ENCODE assay signal across 20 cellular contexts in the genomic region with DNA sequence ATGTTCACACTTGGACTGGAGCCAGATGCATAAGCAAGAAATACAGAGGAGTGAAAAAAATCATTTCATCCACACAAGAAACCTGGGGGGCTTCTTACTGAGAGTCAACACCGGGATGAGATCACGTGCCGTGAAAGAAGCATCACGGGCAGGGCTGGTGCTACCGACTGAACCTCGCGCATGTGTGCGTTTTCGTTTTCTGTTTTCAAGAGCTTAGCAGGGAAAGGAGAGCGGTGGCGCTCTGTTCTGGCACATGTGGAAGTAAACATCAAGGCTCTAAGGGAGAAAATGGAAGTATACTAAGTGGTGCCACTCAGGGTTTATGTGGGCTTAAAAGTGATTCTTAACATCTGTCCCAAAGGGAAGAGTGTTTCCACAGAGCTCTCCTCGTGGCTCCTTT. TPM values are rescaled to one million over a fixed set of nuclear protein-coding genes. Genes with fewer than 3 reads are reported as not detected.
DNase-seq lines count a peak whose midpoint lies in the region; ATAC-seq and TF ChIP-seq lines count a peak whose summit lies in the region.
"Had no signal": no experiment of that assay in that cellular context is flagged by ENCODE, and none has a peak within 500 bp of the region (broad histone marks: within the 10 kb centered on the region; RNA-seq: fewer than 3 reads in every experiment).

No MANE protein-coding gene starts in this region.

- no peak overlapping the region for H2BK12ac ChIP-seq in trophoblast cell (ENCODE audit: low read length)

- H2AFZ ChIP-seq in trophoblast cell (ENCODE audit: insufficient read depth, low read length, poor library complexity) = no peak overlapping the region

- H3K9ac ChIP-seq in trophoblast cell (ENCODE audit: low read length) = no peak overlapping the region

- H3K36me3 Mint-ChIP-seq in activated naive CD8-positive, alpha-beta T cell treated with anti-CD3 and anti-CD28 coated beads, Interleukin-2, amount 10 ng/mL, durations not matched to agents 7 days and 5 days = peaks cover 6% of the 10 kb centered on the region
- peaks cover 26% of the 10 kb centered on the region for H3K36me3 Mint-ChIP-seq in activated naive CD8-positive, alpha-beta T cell treated with anti-CD3 and anti-CD28 coated beads for 36 hours
- peaks cover 27% of the 10 kb centered on the region for H3K36me3 Mint-ChIP-seq in endothelial cell (ENCODE audit: low read depth, unreplicated experiment)

- H2AK5ac ChIP-seq in trophoblast cell (ENCODE audit: low read length) = no peak overlapping the region

- peak overlapping the region; percentile 30 for H3K27ac Mint-ChIP-seq in activated naive CD8-positive, alpha-beta T cell treated with anti-CD3 and anti-CD28 coated beads, Interleukin-2, amount 10 ng/mL, durations not matched to agents 7 days and 5 days
- H3K27ac Mint-ChIP-seq in activated naive CD8-positive, alpha-beta T cell treated with anti-CD3 and anti-CD28 coated beads for 36 hours = no peak overlapping the region
- peak overlapping the region; percentile 33 for H3K27ac Mint-ChIP-seq in endothelial cell (ENCODE audit: unreplicated experiment)
- H3K27ac Mint-ChIP-seq: T-helper 2 cell treated with Interferon-gamma antibody and Interleukin-4, amounts not matched to agents 5 μg/mL and 100 μg/mL, for 36 hours had no signal

- H3K9me3 ChIP-seq in trophoblast cell (ENCODE audit: insufficient read depth, low read depth, low read length) (no peaks in the 10 kb centered on the region), upper lobe of right lung (no peaks in the 10 kb centered on the region)
- H3K9me3 ChIP-seq: upper lobe of left lung had no signal

- intact Hi-C loops in upper lobe of right lung (cut with DNase I) = no loop called here

- H3K23ac ChIP-seq in trophoblast cell (ENCODE audit: low read length) = no peak overlapping the region

- POLR2A ChIA-PET in activated naive CD8-positive, alpha-beta T cell treated with anti-CD3 and anti-CD28 coated beads, Interleukin-2, amount 10 ng/mL, durations not matched to agents 7 days and 5 days (lab: Charles Lee) = no interaction called here

- H2BK5ac ChIP-seq in trophoblast cell (ENCODE audit: low read depth, low read length, poor library complexity) = no peak overlapping the region

- peaks cover 16% of the 10 kb centered on the region for H3K79me2 ChIP-seq in trophoblast cell (ENCODE audit: control insufficient read depth, insufficient read depth, low read length, poor library complexity)

- H3K27me3 ChIP-seq in trophoblast cell (ENCODE audit: insufficient read depth, low read length) = no peaks in the 10 kb centered on the region
- H3K27me3 ChIP-seq in upper lobe of right lung = no peaks in the 10 kb centered on the region
- H3K27me3 ChIP-seq: upper lobe of left lung had no signal

- H3K4me3 Mint-ChIP-seq in activated naive CD8-positive, alpha-beta T cell treated with anti-CD3 and anti-CD28 coated beads, Interleukin-2, amount 10 ng/mL, durations not matched to agents 7 days and 5 days = no peak overlapping the region
- H3K4me3 Mint-ChIP-seq in activated naive CD8-positive, alpha-beta T cell treated with anti-CD3 and anti-CD28 coated beads for 36 hours = no peak overlapping the region
- H3K4me3 Mint-ChIP-seq in endothelial cell (ENCODE audit: unreplicated experiment) = peak overlapping the region; percentile 54
- H3K4me3 Mint-ChIP-seq: activated naive CD8-positive, alpha-beta T cell; memory B cell; T-helper 2 cell treated with Interferon-gamma antibody and Interleukin-4, amounts not matched to agents 5 μg/mL and 100 μg/mL, for 36 hours had no signal

- H3K9me3 Mint-ChIP-seq in activated naive CD8-positive, alpha-beta T cell treated with anti-CD3 and anti-CD28 coated beads, Interleukin-2, amount 10 ng/mL, durations not matched to agents 7 days and 5 days = no peaks in the 10 kb centered on the region
- no peaks in the 10 kb centered on the region for H3K9me3 Mint-ChIP-seq in activated naive CD8-positive, alpha-beta T cell treated with anti-CD3 and anti-CD28 coated beads for 36 hours
- no peaks in the 10 kb centered on the region for H3K9me3 Mint-ChIP-seq in endothelial cell (ENCODE audit: unreplicated experiment)
- H3K9me3 Mint-ChIP-seq: CD8-positive, alpha-beta memory T cell; memory B cell; T-helper 2 cell treated with Interferon-gamma antibody and Interleukin-4, amounts not matched to agents 5 μg/mL and 100 μg/mL, for 36 hours had no signal

- H3K4me1 ChIP-seq in trophoblast cell (ENCODE audit: control insufficient read depth in 1 of 2, insufficient read depth in 2 of 2, low read length in 2 of 2) (peaks cover 27 to 40% of the 10 kb centered on the region in 2 experiments), upper lobe of right lung (peaks cover 55% of the 10 kb centered on the region)

- no peak overlapping the region for H4K91ac ChIP-seq in trophoblast cell (ENCODE audit: low read depth, low read length)

- WGBS in trophoblast cell (ENCODE audit: extremely low coverage, insufficient coverage, insufficient read length) = no CpG with 5 or more reads among the region's 12 CpGs

- peak overlapping the region; percentile 49 for H3K4ac ChIP-seq in trophoblast cell (ENCODE audit: low read depth, low read length)

- H4K8ac ChIP-seq in trophoblast cell (ENCODE audit: low read depth, low read length) = no peak overlapping the region

- no peak for DNase-seq in activated naive CD8-positive, alpha-beta T cell treated with anti-CD3 and anti-CD28 coated beads, Interleukin-2, amount 10 ng/mL, durations not matched to agents 7 days and 5 days
- DNase-seq in activated naive CD8-positive, alpha-beta T cell treated with anti-CD3 and anti-CD28 coated beads for 36 hours = no peak
- DNase-seq in endothelial cell (ENCODE audit: low spot score) (no peak), trophoblast cell (no peak), upper lobe of right lung (no peak)
- no peak for DNase-seq in stimulated activated CD4-positive, alpha-beta T cell treated with anti-CD3 and anti-CD28 coated beads, Interleukin-15, amount 100 ng/mL, for 24 hours
- DNase-seq: activated CD8-positive, alpha-beta memory T cell treated with anti-CD3 and anti-CD28 coated beads, Interleukin-2, amount 50 U/mL, for 4 hours; CD8-positive, alpha-beta memory T cell; NCI-H2029 treated with DMSO at 0.1 percent for 48 hours; NCI-H524 treated with DMSO at 0.1 percent for 48 hours; nucleus accumbens; stimulated activated CD4-positive, alpha-beta T cell treated with anti-CD3 and anti-CD28 coated beads, Interleukin-4, amount 100 ng/mL, for 4 hours; upper lobe of left lung had no signal

- H3K4me2 ChIP-seq in trophoblast cell (ENCODE audit: low read length) = no peak overlapping the region

- H3K14ac ChIP-seq in trophoblast cell (ENCODE audit: low read length) = no peak overlapping the region

- no peak for ATAC-seq in activated naive CD8-positive, alpha-beta T cell treated with anti-CD3 and anti-CD28 coated beads, Interleukin-2, amount 10 ng/mL, durations not matched to agents 7 days and 5 days (ENCODE audit: low read depth)
- ATAC-seq in upper lobe of right lung = peak; percentile 42
- no peak for ATAC-seq in HG03520 (IDR thresholded peaks at IDR 0.05; ENCODE audit: unreplicated experiment)
- ATAC-seq in GM21529 (IDR thresholded peaks at IDR 0.05; ENCODE audit: unreplicated experiment) = no peak
- ATAC-seq: HepG2, sciatic nerve had no signal

- no peaks in the 10 kb centered on the region for H3K27me3 Mint-ChIP-seq in activated naive CD8-positive, alpha-beta T cell treated with anti-CD3 and anti-CD28 coated beads, Interleukin-2, amount 10 ng/mL, durations not matched to agents 7 days and 5 days
- H3K27me3 Mint-ChIP-seq in activated naive CD8-positive, alpha-beta T cell treated with anti-CD3 and anti-CD28 coated beads for 36 hours = no peaks in the 10 kb centered on the region
- peaks cover 12% of the 10 kb centered on the region for H3K27me3 Mint-ChIP-seq in endothelial cell (ENCODE audit: unreplicated experiment)
- H3K27me3 Mint-ChIP-seq: activated naive CD8-positive, alpha-beta T cell; memory B cell had no signal

- H3K18ac ChIP-seq in trophoblast cell (ENCODE audit: low read length) = peak overlapping the region; percentile 22

- H3K4me1 Mint-ChIP-seq in activated naive CD8-positive, alpha-beta T cell treated with anti-CD3 and anti-CD28 coated beads, Interleukin-2, amount 10 ng/mL, durations not matched to agents 7 days and 5 days = peaks cover 30% of the 10 kb centered on the region
- peaks cover 49% of the 10 kb centered on the region for H3K4me1 Mint-ChIP-seq in activated naive CD8-positive, alpha-beta T cell treated with anti-CD3 and anti-CD28 coated beads for 36 hours
- H3K4me1 Mint-ChIP-seq in endothelial cell (ENCODE audit: unreplicated experiment) = peaks cover 89% of the 10 kb centered on the region

- H3K79me1 ChIP-seq in trophoblast cell (ENCODE audit: low read length) = peaks cover 17% of the 10 kb centered on the region

- H4K12ac ChIP-seq in trophoblast cell (ENCODE audit: low read depth, low read length) = no peak overlapping the region

- H3K27ac ChIP-seq in trophoblast cell (ENCODE audit: low read depth, low read length) = no peak overlapping the region
- peak overlapping the region; percentile 32 for H3K27ac ChIP-seq in upper lobe of right lung

- TF ChIP-seq CTCF in endothelial cell (IDR thresholded peaks at IDR 0.05; ENCODE audit: unreplicated experiment) = no peak
- no peak for TF ChIP-seq CTCF in upper lobe of right lung (IDR thresholded peaks at IDR 0.05)

- H3K4me3 ChIP-seq in trophoblast cell (ENCODE audit: low read depth, low read length) (no peak overlapping the region), upper lobe of right lung (no peak overlapping the region)
- H3K4me3 ChIP-seq: upper lobe of left lung had no signal

- H3K36me3 ChIP-seq in trophoblast cell (ENCODE audit: control insufficient read depth in 1 of 2, insufficient read depth in 2 of 2, low read length in 2 of 2) = peaks cover 6 to 8% of the 10 kb centered on the region in 2 experiments
- no peaks in the 10 kb centered on the region for H3K36me3 ChIP-seq in upper lobe of right lung
- H3K36me3 ChIP-seq: upper lobe of left lung had no signal

- H2BK120ac ChIP-seq in trophoblast cell (ENCODE audit: insufficient read depth, low read length, poor library complexity) = no peak overlapping the region

RNA-seq across cellular contexts. Expression of gene VGLL4, which starts 55.9 kb away (rescaled TPM):
- total RNA-seq in activated naive CD8-positive, alpha-beta T cell treated with anti-CD3 and anti-CD28 coated beads, Interleukin-2, amount 10 ng/mL, durations not matched to agents 7 days and 5 days = 10 to 100 TPM; 33.5 to 37.8 TPM
- 10 to 100 TPM; 44.0 to 44.8 TPM for total RNA-seq in activated naive CD8-positive, alpha-beta T cell treated with anti-CD3 and anti-CD28 coated beads for 36 hours
- 120 TPM for total RNA-seq in endothelial cell (ENCODE audit: unreplicated experiment)
- 44.1 and 47.0 TPM in 2 replicates for polyA plus RNA-seq in trophoblast cell (2013)
- total RNA-seq in upper lobe of right lung = 57.5 TPM
